ENCODE assay signal across 1 cellular context in the genomic region with DNA sequence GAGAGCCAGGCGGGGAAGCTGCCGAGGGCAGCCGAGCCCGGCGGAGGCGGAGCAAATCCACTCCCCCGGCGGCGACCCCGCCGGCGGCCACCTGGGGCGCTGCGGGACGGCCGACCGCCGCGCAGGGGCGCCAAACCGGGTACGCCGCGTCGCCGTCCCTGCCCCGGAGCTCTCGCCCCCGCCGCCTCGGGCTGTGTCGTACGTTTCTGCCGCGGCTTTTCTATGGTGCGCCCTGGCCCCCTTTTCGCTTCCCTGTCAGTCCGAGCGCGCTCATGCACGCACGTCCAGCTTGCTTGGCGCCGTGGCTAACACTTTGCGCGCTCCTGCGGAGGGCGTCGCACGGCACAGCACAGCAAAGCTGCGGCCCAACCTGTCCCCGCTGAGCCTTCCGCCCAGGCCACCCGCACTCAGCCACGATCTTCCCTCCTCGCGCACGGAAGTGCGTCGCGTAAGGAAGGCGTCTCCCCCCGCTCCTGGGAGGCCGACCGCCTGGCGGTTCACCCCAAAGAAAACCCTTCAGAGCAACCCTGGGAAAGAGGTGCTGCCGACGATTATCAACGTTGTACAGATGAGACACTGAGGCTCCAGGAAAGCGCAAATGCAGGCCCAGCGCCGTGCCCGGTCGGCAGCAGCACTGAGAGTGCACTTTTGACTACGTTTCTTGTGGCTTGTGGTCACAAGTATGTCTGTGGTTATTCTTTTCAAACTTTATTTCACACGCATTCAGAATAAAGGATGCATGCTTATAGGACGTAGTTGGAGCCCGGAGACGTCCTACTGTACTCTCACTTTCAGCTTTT.
TF ChIP-seq lines count a peak whose summit lies in the region.

A gene (minus strand): TSS at position 48 of the 800 bp plus-strand sequence. CDS start 1,857 bp downstream, outside the sequence.

TF ChIP-seq in HepG2, 621 proteins besides CTCF, POLR2A, EP300 and RAD21 (continued from another document):
- TF ChIP-seq, protein P1, sequence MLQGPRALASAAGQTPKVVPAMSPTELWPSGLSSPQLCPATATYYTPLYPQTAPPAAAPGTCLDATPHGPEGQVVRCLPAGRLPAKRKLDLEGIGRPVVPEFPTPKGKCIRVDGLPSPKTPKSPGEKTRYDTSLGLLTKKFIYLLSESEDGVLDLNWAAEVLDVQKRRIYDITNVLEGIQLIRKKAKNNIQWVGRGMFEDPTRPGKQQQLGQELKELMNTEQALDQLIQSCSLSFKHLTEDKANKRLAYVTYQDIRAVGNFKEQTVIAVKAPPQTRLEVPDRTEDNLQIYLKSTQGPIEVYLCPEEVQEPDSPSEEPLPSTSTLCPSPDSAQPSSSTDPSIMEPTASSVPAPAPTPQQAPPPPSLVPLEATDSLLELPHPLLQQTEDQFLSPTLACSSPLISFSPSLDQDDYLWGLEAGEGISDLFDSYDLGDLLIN (CRISPR knock-in tag; IDR thresholded peaks at IDR 0.05; ENCODE audit: borderline replicate concordance) = peak; percentile 98
- TF ChIP-seq, protein P2, sequence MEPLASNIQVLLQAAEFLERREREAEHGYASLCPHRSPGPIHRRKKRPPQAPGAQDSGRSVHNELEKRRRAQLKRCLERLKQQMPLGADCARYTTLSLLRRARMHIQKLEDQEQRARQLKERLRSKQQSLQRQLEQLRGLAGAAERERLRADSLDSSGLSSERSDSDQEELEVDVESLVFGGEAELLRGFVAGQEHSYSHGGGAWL (CRISPR knock-in tag; IDR thresholded peaks at IDR 0.05) = peak; percentile 89
- TF ChIP-seq TMF1 (CRISPR knock-in tag; IDR thresholded peaks at IDR 0.05; ENCODE audit: low read depth) = peak; percentile 79; the same call in 1 of the 2 replicates
- peak; percentile 99 for TF ChIP-seq ZNF253 (CRISPR knock-in tag; IDR thresholded peaks at IDR 0.05; ENCODE audit: borderline replicate concordance)
- TF ChIP-seq FOXP1 (IDR thresholded peaks at IDR 0.05) = no peak
- TF ChIP-seq FOXP1 (CRISPR knock-in tag; IDR thresholded peaks at IDR 0.05) = peak; percentile 41; the same call in 1 of the 2 replicates
- TF ChIP-seq ZNF850 (CRISPR knock-in tag; conservative IDR thresholded peaks at IDR 0.05) = peak; percentile 33; the same call in 1 of the 2 replicates
- TF ChIP-seq, protein P3, sequence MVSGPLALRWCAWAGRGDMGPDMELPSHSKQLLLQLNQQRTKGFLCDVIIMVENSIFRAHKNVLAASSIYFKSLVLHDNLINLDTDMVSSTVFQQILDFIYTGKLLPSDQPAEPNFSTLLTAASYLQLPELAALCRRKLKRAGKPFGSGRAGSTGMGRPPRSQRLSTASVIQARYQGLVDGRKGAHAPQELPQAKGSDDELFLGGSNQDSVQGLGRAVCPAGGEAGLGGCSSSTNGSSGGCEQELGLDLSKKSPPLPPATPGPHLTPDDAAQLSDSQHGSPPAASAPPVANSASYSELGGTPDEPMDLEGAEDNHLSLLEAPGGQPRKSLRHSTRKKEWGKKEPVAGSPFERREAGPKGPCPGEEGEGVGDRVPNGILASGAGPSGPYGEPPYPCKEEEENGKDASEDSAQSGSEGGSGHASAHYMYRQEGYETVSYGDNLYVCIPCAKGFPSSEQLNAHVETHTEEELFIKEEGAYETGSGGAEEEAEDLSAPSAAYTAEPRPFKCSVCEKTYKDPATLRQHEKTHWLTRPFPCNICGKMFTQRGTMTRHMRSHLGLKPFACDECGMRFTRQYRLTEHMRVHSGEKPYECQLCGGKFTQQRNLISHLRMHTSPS (CRISPR knock-in tag; IDR thresholded peaks at IDR 0.05; ENCODE audit: low read depth) = peak; percentile 91
- peak; percentile 89; the same call in 1 of the 2 replicates for TF ChIP-seq TP53 (CRISPR knock-in tag; conservative IDR thresholded peaks at IDR 0.05)
- TF ChIP-seq SMAD3 (CRISPR knock-in tag; IDR thresholded peaks at IDR 0.05) = peak; percentile 51; the same call in 1 of the 2 replicates
- TF ChIP-seq, protein P4, sequence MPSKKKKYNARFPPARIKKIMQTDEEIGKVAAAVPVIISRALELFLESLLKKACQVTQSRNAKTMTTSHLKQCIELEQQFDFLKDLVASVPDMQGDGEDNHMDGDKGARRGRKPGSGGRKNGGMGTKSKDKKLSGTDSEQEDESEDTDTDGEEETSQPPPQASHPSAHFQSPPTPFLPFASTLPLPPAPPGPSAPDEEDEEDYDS (CRISPR knock-in tag; IDR thresholded peaks at IDR 0.05) = peak; percentile 95
- TF ChIP-seq, protein P5, sequence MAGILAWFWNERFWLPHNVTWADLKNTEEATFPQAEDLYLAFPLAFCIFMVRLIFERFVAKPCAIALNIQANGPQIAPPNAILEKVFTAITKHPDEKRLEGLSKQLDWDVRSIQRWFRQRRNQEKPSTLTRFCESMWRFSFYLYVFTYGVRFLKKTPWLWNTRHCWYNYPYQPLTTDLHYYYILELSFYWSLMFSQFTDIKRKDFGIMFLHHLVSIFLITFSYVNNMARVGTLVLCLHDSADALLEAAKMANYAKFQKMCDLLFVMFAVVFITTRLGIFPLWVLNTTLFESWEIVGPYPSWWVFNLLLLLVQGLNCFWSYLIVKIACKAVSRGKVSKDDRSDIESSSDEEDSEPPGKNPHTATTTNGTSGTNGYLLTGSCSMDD (CRISPR knock-in tag; IDR thresholded peaks at IDR 0.05) = peak; percentile 89
- peak; percentile 99 for TF ChIP-seq KDM4B (CRISPR knock-in tag; IDR thresholded peaks at IDR 0.05)
- TF ChIP-seq KLF16 (CRISPR knock-in tag; IDR thresholded peaks at IDR 0.05) = peak; percentile 93 to 99; a peak in 3 of 4 replicates
- TF ChIP-seq, protein P6, sequence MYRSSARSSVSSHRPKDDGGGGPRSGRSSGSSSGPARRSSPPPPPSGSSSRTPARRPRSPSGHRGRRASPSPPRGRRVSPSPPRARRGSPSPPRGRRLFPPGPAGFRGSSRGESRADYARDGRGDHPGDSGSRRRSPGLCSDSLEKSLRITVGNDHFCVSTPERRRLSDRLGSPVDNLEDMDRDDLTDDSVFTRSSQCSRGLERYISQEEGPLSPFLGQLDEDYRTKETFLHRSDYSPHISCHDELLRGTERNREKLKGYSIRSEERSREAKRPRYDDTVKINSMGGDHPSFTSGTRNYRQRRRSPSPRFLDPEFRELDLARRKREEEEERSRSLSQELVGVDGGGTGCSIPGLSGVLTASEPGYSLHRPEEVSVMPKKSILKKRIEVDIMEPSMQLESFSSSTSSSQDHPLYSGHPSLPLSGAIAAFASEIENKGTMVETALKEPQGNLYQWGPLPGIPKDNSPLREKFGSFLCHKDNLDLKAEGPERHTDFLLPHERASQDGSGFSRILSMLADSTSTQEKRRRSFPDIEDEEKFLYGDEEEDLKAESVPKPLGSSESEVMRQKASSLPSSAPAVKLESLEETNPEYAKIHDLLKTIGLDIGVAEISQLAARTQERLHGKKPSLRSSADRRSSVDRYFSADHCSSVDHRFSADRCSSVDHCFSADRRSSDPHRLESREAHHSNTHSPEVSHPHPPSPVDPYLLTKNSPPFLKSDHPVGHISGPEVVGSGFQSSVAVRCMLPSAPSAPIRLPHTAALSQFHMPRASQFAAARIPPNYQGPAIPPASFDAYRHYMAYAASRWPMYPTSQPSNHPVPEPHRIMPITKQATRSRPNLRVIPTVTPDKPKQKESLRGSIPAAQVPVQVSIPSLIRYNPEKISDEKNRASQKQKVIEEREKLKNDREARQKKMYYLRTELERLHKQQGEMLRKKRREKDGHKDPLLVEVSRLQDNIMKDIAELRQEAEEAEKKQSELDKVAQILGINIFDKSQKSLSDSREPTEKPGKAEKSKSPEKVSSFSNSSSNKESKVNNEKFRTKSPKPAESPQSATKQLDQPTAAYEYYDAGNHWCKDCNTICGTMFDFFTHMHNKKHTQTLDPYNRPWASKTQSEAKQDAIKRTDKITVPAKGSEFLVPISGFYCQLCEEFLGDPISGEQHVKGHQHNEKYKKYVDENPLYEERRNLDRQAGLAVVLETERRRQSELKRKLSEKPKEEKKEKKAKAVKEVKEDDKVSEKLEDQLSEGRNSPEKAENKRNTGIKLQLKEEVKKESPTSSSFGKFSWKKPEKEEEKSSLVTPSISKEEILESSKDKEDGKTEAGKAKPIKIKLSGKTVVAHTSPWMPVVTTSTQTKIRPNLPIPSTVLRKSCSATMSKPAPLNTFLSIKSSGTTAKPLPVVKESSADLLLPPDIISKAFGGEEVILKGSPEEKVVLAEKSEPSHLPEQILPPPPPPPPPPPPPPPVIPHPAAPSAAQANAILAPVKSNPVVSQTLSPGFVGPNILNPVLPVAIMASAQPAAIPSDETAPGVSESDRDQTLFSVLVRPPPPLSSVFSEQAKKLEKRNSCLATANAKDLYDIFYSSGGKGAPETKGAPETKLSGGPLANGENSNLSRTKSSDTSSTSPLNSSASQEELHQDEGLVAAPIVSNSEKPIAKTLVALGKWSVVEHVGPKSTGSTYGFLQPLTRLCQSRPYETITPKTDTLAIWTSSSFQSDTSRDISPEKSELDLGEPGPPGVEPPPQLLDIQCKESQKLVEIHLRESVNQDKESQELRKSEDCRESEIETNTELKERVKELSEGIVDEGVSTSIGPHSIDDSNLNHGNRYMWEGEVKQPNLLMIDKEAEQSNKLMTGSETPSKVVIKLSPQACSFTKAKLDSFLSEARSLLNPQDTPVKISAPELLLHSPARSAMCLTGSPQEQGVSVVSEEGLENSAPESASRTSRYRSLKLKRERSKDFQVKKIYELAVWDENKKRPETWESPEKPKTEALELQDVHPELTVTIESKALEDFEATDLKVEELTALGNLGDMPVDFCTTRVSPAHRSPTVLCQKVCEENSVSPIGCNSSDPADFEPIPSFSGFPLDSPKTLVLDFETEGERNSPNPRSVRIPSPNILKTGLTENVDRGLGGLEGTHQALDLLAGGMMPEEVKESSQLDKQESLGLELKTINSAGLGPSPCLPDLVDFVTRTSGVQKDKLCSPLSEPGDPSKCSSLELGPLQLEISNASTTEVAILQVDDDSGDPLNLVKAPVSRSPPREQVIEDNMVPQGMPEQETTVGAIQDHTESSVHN (CRISPR knock-in tag; IDR thresholded peaks at IDR 0.05) = peak; percentile 99
- peak; percentile 99 for TF ChIP-seq TSC22D2 (CRISPR knock-in tag; IDR thresholded peaks at IDR 0.05; ENCODE audit: borderline replicate concordance)
- no peak for TF ChIP-seq ATF7 (IDR thresholded peaks at IDR 0.05)
- TF ChIP-seq ATF7 (CRISPR knock-in tag; IDR thresholded peaks at IDR 0.05) = peak; percentile 88
- peak; percentile 99 for TF ChIP-seq FOXC1 (CRISPR knock-in tag; IDR thresholded peaks at IDR 0.05; ENCODE audit: borderline replicate concordance)
- TF ChIP-seq ZNF296 (CRISPR knock-in tag; conservative IDR thresholded peaks at IDR 0.05) = no peak
- TF ChIP-seq ZNF501 (CRISPR knock-in tag; IDR thresholded peaks at IDR 0.05) = peak; percentile 95
- TF ChIP-seq ERF (CRISPR knock-in tag; IDR thresholded peaks at IDR 0.05) = peak; percentile 100
- peak; percentile 100 for TF ChIP-seq ZNF337 (CRISPR knock-in tag; IDR thresholded peaks at IDR 0.05; ENCODE audit: borderline replicate concordance, low read depth)
- TF ChIP-seq ZNF615 (CRISPR knock-in tag; IDR thresholded peaks at IDR 0.05; ENCODE audit: borderline replicate concordance) = peak; percentile 98
- peak; percentile 99 for TF ChIP-seq ZNF816 (CRISPR knock-in tag; IDR thresholded peaks at IDR 0.05; ENCODE audit: borderline replicate concordance)
- peak; percentile 96 for TF ChIP-seq ZIK1 (CRISPR knock-in tag; IDR thresholded peaks at IDR 0.05; ENCODE audit: borderline replicate concordance, low read depth)
- peak; percentile 95 for TF ChIP-seq NKX3-1 (CRISPR knock-in tag; IDR thresholded peaks at IDR 0.05)
- TF ChIP-seq ZNF7 (CRISPR knock-in tag; IDR thresholded peaks at IDR 0.05) = peak; percentile 72; the same call in 1 of the 2 replicates
- TF ChIP-seq DNMT1 (CRISPR knock-in tag; IDR thresholded peaks at IDR 0.05) = peak; percentile 100
- TF ChIP-seq HDAC6 (IDR thresholded peaks at IDR 0.05; ENCODE audit: low read depth, low read length) = no peak
- TF ChIP-seq, protein P7, sequence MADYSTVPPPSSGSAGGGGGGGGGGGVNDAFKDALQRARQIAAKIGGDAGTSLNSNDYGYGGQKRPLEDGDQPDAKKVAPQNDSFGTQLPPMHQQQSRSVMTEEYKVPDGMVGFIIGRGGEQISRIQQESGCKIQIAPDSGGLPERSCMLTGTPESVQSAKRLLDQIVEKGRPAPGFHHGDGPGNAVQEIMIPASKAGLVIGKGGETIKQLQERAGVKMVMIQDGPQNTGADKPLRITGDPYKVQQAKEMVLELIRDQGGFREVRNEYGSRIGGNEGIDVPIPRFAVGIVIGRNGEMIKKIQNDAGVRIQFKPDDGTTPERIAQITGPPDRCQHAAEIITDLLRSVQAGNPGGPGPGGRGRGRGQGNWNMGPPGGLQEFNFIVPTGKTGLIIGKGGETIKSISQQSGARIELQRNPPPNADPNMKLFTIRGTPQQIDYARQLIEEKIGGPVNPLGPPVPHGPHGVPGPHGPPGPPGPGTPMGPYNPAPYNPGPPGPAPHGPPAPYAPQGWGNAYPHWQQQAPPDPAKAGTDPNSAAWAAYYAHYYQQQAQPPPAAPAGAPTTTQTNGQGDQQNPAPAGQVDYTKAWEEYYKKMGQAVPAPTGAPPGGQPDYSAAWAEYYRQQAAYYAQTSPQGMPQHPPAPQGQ (CRISPR knock-in tag; IDR thresholded peaks at IDR 0.05; ENCODE audit: borderline replicate concordance) = peak; percentile 98
